Comparison of ENCODE assay signal across 8 cellular contexts in the genomic region with DNA sequence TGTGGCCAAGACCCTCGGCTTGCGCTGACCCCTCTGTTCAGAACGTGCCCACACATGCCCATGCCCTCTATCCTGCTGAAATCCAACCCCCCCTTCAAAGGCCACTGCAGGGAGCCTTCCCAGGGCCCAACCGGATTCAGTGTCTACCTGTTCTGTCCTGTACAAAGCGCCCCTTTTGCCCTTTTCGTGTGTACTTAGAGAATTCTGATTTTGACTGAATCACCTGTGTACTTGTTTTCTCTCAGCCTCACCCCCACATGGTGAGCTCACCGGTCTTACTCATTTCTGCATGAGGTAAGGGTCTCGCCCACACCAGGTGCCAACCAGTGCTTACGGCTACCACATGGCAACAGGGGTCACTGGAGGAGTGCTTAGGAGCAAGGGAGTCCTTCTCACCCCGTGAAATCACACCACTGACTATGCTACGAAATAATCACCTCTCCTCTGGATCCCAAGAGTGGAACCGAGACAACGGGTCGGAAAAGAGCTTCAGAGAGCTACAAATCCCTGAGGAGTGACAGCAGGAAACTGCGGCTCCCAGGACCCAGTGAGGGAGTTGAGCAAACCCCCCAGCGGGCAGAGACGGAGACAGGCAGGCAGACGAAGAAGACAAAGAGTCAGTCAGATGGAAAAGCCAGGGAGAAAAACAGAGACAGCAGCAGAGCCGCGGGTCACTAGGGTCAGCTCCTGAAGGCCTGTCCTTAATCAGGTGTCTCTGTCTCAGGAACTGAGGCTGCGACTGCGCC. TPM values are rescaled to one million over a fixed set of nuclear protein-coding genes. Genes with fewer than 3 reads are reported as not detected.
A peak's percentile ranks its signal among the peaks of the same experiment; 100 is the strongest.
DNase-seq lines count a peak whose midpoint lies in the region; ATAC-seq, FAIRE-seq and TF ChIP-seq lines count a peak whose summit lies in the region.

No MANE protein-coding gene starts in this region.

- TSS peak; percentile 61 for BruUV-seq in endothelial cell of umbilical vein (replicated peaks; lab: Mats Ljungman, UMichigan)

- dilution Hi-C loops in endothelial cell of umbilical vein (cut with MboI; ENCODE audit: extremely low pct_ligation_motif_present, low sequenced_read_pairs) = no loop called here

- H2AFZ ChIP-seq in endothelial cell of umbilical vein (ENCODE audit: low read depth, low read length) = peak overlapping the region; percentile 5

- CTCF ChIA-PET in HEK293 (lab: Yijun Ruan, JAX) (interaction anchor here (0.6 to 6.3 kb wide), 32 partner anchors 9 to 225 kb away, joined by 3 to 148 read pairs (median 5); a partner anchor contains a TSS), endothelial cell of umbilical vein (lab: Charles Lee) (interaction anchor here (0.6 to 6.3 kb wide), 21 partner anchors 9 to 215 kb away, joined by 3 to 216 read pairs (median 5); a partner anchor contains a TSS)

- peaks cover 7% of the 10 kb centered on the region for H3K4me1 ChIP-seq in HEK293 (ENCODE audit: control insufficient read depth, insufficient read depth, low read length)
- peaks cover 34% of the 10 kb centered on the region for H3K4me1 ChIP-seq in endothelial cell of umbilical vein (ENCODE audit: control insufficient read depth, extremely low read depth, insufficient read depth, low read length)

- ATAC-seq in GM18873 (IDR thresholded peaks at IDR 0.05; ENCODE audit: low FRiP score, unreplicated experiment) (no peak), GM18498 (IDR thresholded peaks at IDR 0.05; ENCODE audit: unreplicated experiment) (no peak)

- FAIRE-seq in endothelial cell of umbilical vein (lab: Jason Lieb, UNC) = no peak

- H3K27me3 ChIP-seq in endothelial cell of umbilical vein (ENCODE audit: control insufficient read depth in 2 of 2, insufficient read depth in 2 of 2, low read length in 2 of 2) = no peaks in the 10 kb centered on the region

- peak overlapping the region; percentile 50 for H3K9ac ChIP-seq in endothelial cell of umbilical vein (replicated peaks; ENCODE audit: extremely low read depth, insufficient read depth, low read length)

- DNase-seq in SW480 (ENCODE audit: low spot score) = peak; percentile 94
- DNase-seq in endothelial cell of umbilical vein (ENCODE audit: low read depth, low spot score) = peak; percentile 39
- peak; percentile 29 for DNase-seq in retina
- no peak for DNase-seq in SK-N-DZ (ENCODE audit: low spot score)
- DNase-seq in effector CD8-positive, alpha-beta T cell (lab: John Stamatoyannopoulos, UW) = no peak

- no peaks in the 10 kb centered on the region for H3K79me2 ChIP-seq in endothelial cell of umbilical vein (ENCODE audit: control insufficient read depth, insufficient read depth, low read length)

- no peaks in the 10 kb centered on the region for H3K36me3 ChIP-seq in HEK293 (ENCODE audit: control insufficient read depth in 2 of 2, insufficient read depth in 1 of 2, low read length in 2 of 2)
- H3K36me3 ChIP-seq in endothelial cell of umbilical vein (ENCODE audit: control insufficient read depth in 2 of 2, extremely low read depth in 1 of 2, insufficient read depth in 2 of 2, low read length in 2 of 2) = no peaks in the 10 kb centered on the region

- H3K27ac ChIP-seq in HEK293 (ENCODE audit: extremely low read depth, low read depth, low read length) (peak overlapping the region; percentile 12; the same call in 1 of the 2 replicates), endothelial cell of umbilical vein (ENCODE audit: insufficient read depth, low read depth, low read length) (peak overlapping the region; percentile 99)

- H3K9me3 ChIP-seq in HEK293 (ENCODE audit: control insufficient read depth, insufficient read depth, low read depth, low read length) (no peaks in the 10 kb centered on the region), endothelial cell of umbilical vein (replicated peaks; ENCODE audit: control insufficient read depth, insufficient read depth, low read length) (no peaks in the 10 kb centered on the region)

- no peak overlapping the region for H3K4me3 ChIP-seq in HEK293 (ENCODE audit: low read depth, low read length)
- no peak overlapping the region for H3K4me3 ChIP-seq in endothelial cell of umbilical vein (replicated peaks in 1 of 3; ENCODE audit: insufficient read depth in 1 of 3, low read depth in 1 of 3, low read length in 3 of 3)

- H4K20me1 ChIP-seq in endothelial cell of umbilical vein (replicated peaks; ENCODE audit: control insufficient read depth, extremely low read depth, insufficient read depth, low read length) = no peaks in the 10 kb centered on the region

- TF ChIP-seq CTCF in HEK293 (tag by site-specific recombination; IDR thresholded peaks at IDR 0.05) = no peak
- TF ChIP-seq CTCF in endothelial cell of umbilical vein (IDR thresholded peaks at IDR 0.05; ENCODE audit: extremely low read depth in 1 of 2, insufficient read depth in 1 of 2, low read depth in 1 of 2, low read length in 2 of 2) = no peak

- no peak for TF ChIP-seq POLR2A in endothelial cell of umbilical vein (IDR thresholded peaks at IDR 0.05; ENCODE audit: low read depth, low read length)

- peak overlapping the region; percentile 4 for H3K4me2 ChIP-seq in endothelial cell of umbilical vein (ENCODE audit: insufficient read depth, low read length)

- intact Hi-C loops in endothelial cell of umbilical vein (cut with micrococcal nuclease) = loop anchor here (1.0 to 2.0 kb wide), 7 partner anchors 34 to 215 kb away; a partner anchor contains a TSS

- H3K9me1 ChIP-seq in endothelial cell of umbilical vein (replicated peaks; ENCODE audit: control insufficient read depth, extremely low read depth, insufficient read depth, low read length) = no peaks in the 10 kb centered on the region

- POLR2A ChIA-PET in HEK293 (lab: Yijun Ruan, JAX) = interaction anchor here (0.9 to 2.2 kb wide), 15 partner anchors 8 to 66 kb away, joined by 3 to 11 read pairs (median 4); a partner anchor contains a TSS
- POLR2A ChIA-PET in endothelial cell of umbilical vein (lab: Charles Lee) = interaction anchor here (1.2 to 1.5 kb wide), 5 partner anchors 32 to 66 kb away, joined by 4 to 14 read pairs (median 5); a partner anchor contains a TSS

RNA-seq across cellular contexts. Expression of a gene that starts 2.1 kb away (rescaled TPM):
- 4.0 and 4.4 TPM in 2 replicates for total RNA-seq in endothelial cell of umbilical vein
- 3.9 and 4.3 TPM in 2 replicates for polyA plus RNA-seq in endothelial cell of umbilical vein
- polyA plus RNA-seq in endothelial cell of umbilical vein (2011; cell fraction: cytosol; rRNA removed) = 4.4 and 4.6 TPM in 2 replicates
- polyA plus RNA-seq in endothelial cell of umbilical vein (2011; cell fraction: nucleus; rRNA removed) = 5.0 and 5.6 TPM in 2 replicates
- polyA plus RNA-seq in endothelial cell of umbilical vein (2012) = 2.2 and 4.0 TPM in 2 replicates
- 1.2 TPM in 1 of 2 replicates, not detected in the other for polyA minus RNA-seq in endothelial cell of umbilical vein
- 3.6 TPM for polyA minus RNA-seq in endothelial cell of umbilical vein (2011; cell fraction: cytosol; rRNA and poly(A)+ RNA removed)
- polyA minus RNA-seq in endothelial cell of umbilical vein (2011; cell fraction: nucleus; rRNA and poly(A)+ RNA removed) = not detected in 2 replicates
- not detected in 2 replicates for polyA plus RNA-seq in SK-N-DZ (2014; cell fraction: cytosol; rRNA removed)
- not detected in 2 replicates for polyA plus RNA-seq in SK-N-DZ (2014; cell fraction: nucleus; rRNA removed)

RNA-seq across cellular contexts. Expression of a gene that starts 18.7 kb away (rescaled TPM):
- total RNA-seq in endothelial cell of umbilical vein = 0.42 TPM in 1 of 2 replicates, not detected in the other
- 1.3 and 1.9 TPM in 2 replicates for polyA plus RNA-seq in endothelial cell of umbilical vein
- polyA plus RNA-seq in endothelial cell of umbilical vein (2011; cell fraction: cytosol; rRNA removed) = 0.98 and 1.2 TPM in 2 replicates
- 0.26 and 0.76 TPM in 2 replicates for polyA plus RNA-seq in endothelial cell of umbilical vein (2011; cell fraction: nucleus; rRNA removed)
- polyA plus RNA-seq in endothelial cell of umbilical vein (2012) = 2.2 and 2.3 TPM in 2 replicates
- not detected in 2 replicates for polyA minus RNA-seq in endothelial cell of umbilical vein
- not detected for polyA minus RNA-seq in endothelial cell of umbilical vein (2011; cell fraction: cytosol; rRNA and poly(A)+ RNA removed)
- polyA minus RNA-seq in endothelial cell of umbilical vein (2011; cell fraction: nucleus; rRNA and poly(A)+ RNA removed) = not detected in 2 replicates
- polyA plus RNA-seq in SK-N-DZ (2014; cell fraction: cytosol; rRNA removed) = 1.3 TPM in 1 of 2 replicates, not detected in the other
- 1.2 TPM in 1 of 2 replicates, not detected in the other for polyA plus RNA-seq in SK-N-DZ (2014; cell fraction: nucleus; rRNA removed)

RNA-seq across cellular contexts. Expression of a gene that starts 22.2 kb away (rescaled TPM):
- total RNA-seq in endothelial cell of umbilical vein = not detected in 2 replicates
- polyA plus RNA-seq in endothelial cell of umbilical vein = 0.62 and 1.1 TPM in 2 replicates
- 0.49 and 0.61 TPM in 2 replicates for polyA plus RNA-seq in endothelial cell of umbilical vein (2011; cell fraction: cytosol; rRNA removed)
- polyA plus RNA-seq in endothelial cell of umbilical vein (2011; cell fraction: nucleus; rRNA removed) = 0.53 TPM in 1 of 2 replicates, not detected in the other
- polyA plus RNA-seq in endothelial cell of umbilical vein (2012) = 0.55 and 0.67 TPM in 2 replicates
- polyA minus RNA-seq in endothelial cell of umbilical vein = not detected in 2 replicates
- polyA minus RNA-seq in endothelial cell of umbilical vein (2011; cell fraction: cytosol; rRNA and poly(A)+ RNA removed) = 392 TPM
- polyA minus RNA-seq in endothelial cell of umbilical vein (2011; cell fraction: nucleus; rRNA and poly(A)+ RNA removed) = 1.6 TPM in 1 of 2 replicates, not detected in the other
- polyA plus RNA-seq in SK-N-DZ (2014; cell fraction: cytosol; rRNA removed) = 5.5 and 16.7 TPM in 2 replicates
- polyA plus RNA-seq in SK-N-DZ (2014; cell fraction: nucleus; rRNA removed) = 0.49 and 2.5 TPM in 2 replicates

RNA-seq across cellular contexts. Expression of a gene that starts 27.1 kb away (rescaled TPM):
- not detected in 2 replicates for total RNA-seq in endothelial cell of umbilical vein
- not detected in 2 replicates for polyA plus RNA-seq in endothelial cell of umbilical vein
- polyA plus RNA-seq in endothelial cell of umbilical vein (2011; cell fraction: cytosol; rRNA removed) = not detected in 2 replicates
- not detected in 2 replicates for polyA plus RNA-seq in endothelial cell of umbilical vein (2011; cell fraction: nucleus; rRNA removed)
- polyA plus RNA-seq in endothelial cell of umbilical vein (2012) = not detected in 2 replicates
- not detected in 2 replicates for polyA minus RNA-seq in endothelial cell of umbilical vein
- not detected for polyA minus RNA-seq in endothelial cell of umbilical vein (2011; cell fraction: cytosol; rRNA and poly(A)+ RNA removed)
- not detected in 2 replicates for polyA minus RNA-seq in endothelial cell of umbilical vein (2011; cell fraction: nucleus; rRNA and poly(A)+ RNA removed)
- polyA plus RNA-seq in SK-N-DZ (2014; cell fraction: cytosol; rRNA removed) = 1.4 TPM in 1 of 2 replicates, not detected in the other
- polyA plus RNA-seq in SK-N-DZ (2014; cell fraction: nucleus; rRNA removed) = not detected in 2 replicates

RNA-seq across cellular contexts. Expression of a gene that starts 32.0 kb away (rescaled TPM):
- total RNA-seq in endothelial cell of umbilical vein = 908 and 937 TPM in 2 replicates
- polyA plus RNA-seq in endothelial cell of umbilical vein = 552 and 1,048 TPM in 2 replicates
- polyA plus RNA-seq in endothelial cell of umbilical vein (2011; cell fraction: cytosol; rRNA removed) = 546 and 836 TPM in 2 replicates
- polyA plus RNA-seq in endothelial cell of umbilical vein (2011; cell fraction: nucleus; rRNA removed) = 165 and 192 TPM in 2 replicates
- 1,329 and 2,007 TPM in 2 replicates for polyA plus RNA-seq in endothelial cell of umbilical vein (2012)
- 399 and 432 TPM in 2 replicates for polyA minus RNA-seq in endothelial cell of umbilical vein
- 1,781 TPM for polyA minus RNA-seq in endothelial cell of umbilical vein (2011; cell fraction: cytosol; rRNA and poly(A)+ RNA removed)
- 44.4 and 69.7 TPM in 2 replicates for polyA minus RNA-seq in endothelial cell of umbilical vein (2011; cell fraction: nucleus; rRNA and poly(A)+ RNA removed)
- 0.61 and 1.6 TPM in 2 replicates for polyA plus RNA-seq in SK-N-DZ (2014; cell fraction: cytosol; rRNA removed)
- polyA plus RNA-seq in SK-N-DZ (2014; cell fraction: nucleus; rRNA removed) = 0.88 and 1.3 TPM in 2 replicates

Comparison
In these comparisons a context has a peak if more than half of its experiments do, and no peak if none do; other contexts are left out.
1. DNase-seq: peak in SW480 (single experiment), endothelial cell of umbilical vein (single experiment) and retina (single experiment); none in SK-N-DZ (single experiment) and effector CD8-positive, alpha-beta T cell (single experiment).